In the genomic region with DNA sequence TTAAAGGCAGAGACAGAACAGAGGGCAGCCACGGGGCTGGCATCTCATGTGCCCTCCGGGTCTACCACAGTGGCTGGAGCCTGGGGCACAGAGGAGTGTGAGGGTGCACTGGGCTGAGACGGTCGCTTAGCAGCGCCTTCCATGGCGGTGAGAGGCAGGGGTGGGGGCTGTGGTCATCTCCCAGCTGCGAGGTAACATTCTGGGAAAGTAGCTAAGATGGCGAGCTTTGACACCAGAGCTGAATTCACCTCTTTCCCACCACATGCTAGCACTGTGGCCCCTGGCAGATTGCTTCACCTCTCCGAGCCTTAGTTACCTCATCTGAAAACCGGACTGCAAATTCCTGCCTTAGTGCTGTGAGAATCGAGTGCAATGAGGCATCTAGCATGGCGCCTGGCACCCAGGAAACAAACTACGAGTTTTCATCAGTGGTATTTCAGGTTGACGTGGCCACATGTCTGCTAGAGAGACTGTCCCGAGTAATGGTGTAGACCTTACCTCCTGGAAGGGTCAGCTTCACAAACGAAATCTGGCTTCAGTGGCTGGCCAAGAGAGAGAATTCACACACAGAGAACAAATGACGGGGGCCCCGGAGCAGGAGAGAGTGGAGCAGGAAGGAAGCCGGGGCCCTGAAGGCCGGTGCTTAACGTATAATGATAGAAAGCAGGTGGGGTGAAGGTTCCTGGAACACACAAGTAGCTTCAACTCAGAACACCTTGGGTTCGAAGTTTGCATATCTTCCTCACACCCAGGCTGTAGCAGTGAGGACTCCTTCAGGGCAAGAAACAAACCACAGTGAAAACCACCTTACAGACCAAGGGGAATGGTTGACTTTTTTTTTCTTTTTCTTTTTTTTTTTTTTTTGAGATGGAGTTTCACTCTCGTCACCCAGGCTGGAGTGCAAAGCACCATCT, we compare ENCODE assay signal across 11 cellular contexts. TPM values are rescaled to one million over a fixed set of nuclear protein-coding genes. Genes with fewer than 3 reads are reported as not detected.
DNase-seq lines count a peak whose midpoint lies in the region; ATAC-seq and TF ChIP-seq lines count a peak whose summit lies in the region.
"Had no signal": no experiment of that assay in that cellular context is flagged by ENCODE, and none has a peak within 500 bp of the region (broad histone marks: within the 10 kb centered on the region; RNA-seq: fewer than 3 reads in every experiment).

No MANE protein-coding gene starts in this region.

- peaks cover 6% of the 10 kb centered on the region for H3K36me3 Mint-ChIP-seq in CD4-positive, alpha-beta T cell (ENCODE audit: low read depth)
- H3K36me3 Mint-ChIP-seq in T-helper 17 cell (ENCODE audit: low read depth), result peaks cover 5% of the 10 kb centered on the region

- no peaks in the 10 kb centered on the region for H3K9me3 ChIP-seq in CD4-positive, alpha-beta T cell (ENCODE audit: control insufficient read depth, low read length)
- H3K9me3 ChIP-seq in T-helper 17 cell (ENCODE audit: control insufficient read depth, low read length, poor library complexity, severe bottlenecking), result no peaks in the 10 kb centered on the region
- no peaks in the 10 kb centered on the region for H3K9me3 ChIP-seq in hepatocyte (ENCODE audit: low read depth)
- no peaks in the 10 kb centered on the region for H3K9me3 ChIP-seq in suprapubic skin

- no peak for TF ChIP-seq CTCF in CD4-positive, alpha-beta T cell (IDR thresholded peaks at IDR 0.05)
- TF ChIP-seq CTCF in hepatocyte (IDR thresholded peaks at IDR 0.05; ENCODE audit: poor library complexity), result no peak
- TF ChIP-seq CTCF in suprapubic skin (IDR thresholded peaks at IDR 0.05), result no peak

- intact Hi-C loops in CD4-positive, alpha-beta T cell (cut with DNase I, micrococcal nuclease), result no loop called here

- H3K27me3 ChIP-seq in CD4-positive, alpha-beta T cell (ENCODE audit: control insufficient read depth, insufficient read depth, low read length), result no peaks in the 10 kb centered on the region
- H3K27me3 ChIP-seq in hepatocyte (no peaks in the 10 kb centered on the region), suprapubic skin (no peaks in the 10 kb centered on the region)

- WGBS in hepatocyte (ENCODE audit: low lambda C conversion rate, missing lambda C conversion rate), result 89% methylated on average over 22 of the region's 23 CpGs
- 67% methylated on average over 17 of the region's 23 CpGs for WGBS in suprapubic skin

- H3K4me3 ChIP-seq in hepatocyte, result no peak overlapping the region
- H3K4me3 ChIP-seq in suprapubic skin, result no peak overlapping the region

- peak overlapping the region; percentile 78 for H3K27ac ChIP-seq in CD4-positive, alpha-beta T cell (ENCODE audit: low read depth, low read length)
- H3K27ac ChIP-seq in hepatocyte (no peak overlapping the region), suprapubic skin (no peak overlapping the region)
- H3K27ac ChIP-seq: C4-2B had no signal

- peaks cover 89% of the 10 kb centered on the region for H3K4me1 Mint-ChIP-seq in CD4-positive, alpha-beta T cell (ENCODE audit: low read depth)
- H3K4me1 Mint-ChIP-seq in T-helper 17 cell, result peaks cover 65% of the 10 kb centered on the region

- no peaks in the 10 kb centered on the region for H3K79me2 ChIP-seq in hepatocyte

- CTCF ChIA-PET in CD4-positive, alpha-beta T cell (lab: Charles Lee), result interaction anchor here (0.9 to 1.2 kb wide), 3 partner anchors 27 to 284 kb away, joined by 3 to 4 read pairs (median 3); no protein-coding TSS in a partner anchor

- H3K27me3 Mint-ChIP-seq in CD4-positive, alpha-beta T cell, result no peaks in the 10 kb centered on the region
- no peaks in the 10 kb centered on the region for H3K27me3 Mint-ChIP-seq in T-helper 17 cell

- no peak overlapping the region for H2AFZ ChIP-seq in hepatocyte

- no peak for TF ChIP-seq EP300 in suprapubic skin (IDR thresholded peaks at IDR 0.05)

- ATAC-seq in CD4-positive, alpha-beta T cell (ENCODE audit: poor library complexity), result peak; percentile 30
- ATAC-seq in GM21515 (IDR thresholded peaks at IDR 0.05; ENCODE audit: unreplicated experiment) (peak; percentile 66), T-helper 17 cell (peak; percentile 63), esophagus mucosa (peak; percentile 29)

- POLR2A ChIA-PET in CD4-positive, alpha-beta T cell (lab: Charles Lee), result interaction anchor here (0.9 to 3.6 kb wide), 9 partner anchors 10 to 580 kb away, joined by 3 to 36 read pairs (median 4); a partner anchor contains a TSS

- H3K9me2 ChIP-seq in hepatocyte (replicated peaks; ENCODE audit: insufficient read depth), result no peaks in the 10 kb centered on the region

- peak in 9 of 10 experiments; percentile 22 to 53 (median 31) for DNase-seq in CD4-positive, alpha-beta T cell
- DNase-seq in T-helper 17 cell (peak in 1 of 3 donors; percentile 21), hepatocyte (ENCODE audit: low spot score) (no peak), suprapubic skin (ENCODE audit: low spot score in 2 of 2) (no peak), T1000 (lab: John Stamatoyannopoulos, UW) (no peak), G401 (ENCODE audit: low spot score) (no peak)
- DNase-seq: IMR-90 had no signal

- in situ Hi-C loops in G401 (cut with HindIII; ENCODE audit: low sequenced_read_pairs), result no loop called here

- peak overlapping the region; percentile 88 for H3K4me3 Mint-ChIP-seq in CD4-positive, alpha-beta T cell
- peak overlapping the region; percentile 96 for H3K4me3 Mint-ChIP-seq in T-helper 17 cell
- H3K4me3 Mint-ChIP-seq: nephron had no signal

- H3K36me3 ChIP-seq in hepatocyte (replicated peaks; ENCODE audit: insufficient read depth, low read depth), result no peaks in the 10 kb centered on the region
- peaks cover 5% of the 10 kb centered on the region for H3K36me3 ChIP-seq in suprapubic skin

- peak overlapping the region; percentile 95 for H3K27ac Mint-ChIP-seq in CD4-positive, alpha-beta T cell
- peak overlapping the region; percentile 98 for H3K27ac Mint-ChIP-seq in T-helper 17 cell
- H3K27ac Mint-ChIP-seq: nephron had no signal

- no peak overlapping the region for H3K4me2 ChIP-seq in hepatocyte

- H3K4me1 ChIP-seq in hepatocyte (ENCODE audit: insufficient read depth) (peaks cover 12% of the 10 kb centered on the region), suprapubic skin (peaks cover 11% of the 10 kb centered on the region)

- TF ChIP-seq POLR2A in suprapubic skin (IDR thresholded peaks at IDR 0.05), result no peak

- H3K9me3 Mint-ChIP-seq in CD4-positive, alpha-beta T cell, result no peaks in the 10 kb centered on the region
- H3K9me3 Mint-ChIP-seq: nephron had no signal

- H4K20me1 ChIP-seq in hepatocyte (ENCODE audit: insufficient read depth, poor library complexity, severe bottlenecking), result no peaks in the 10 kb centered on the region

RNA-seq across cellular contexts. Expression of a gene that starts 29.2 kb away (rescaled TPM):
- 10 to 100 TPM; 28.5 to 28.7 TPM for total RNA-seq in CD4-positive, alpha-beta T cell
- total RNA-seq in T-helper 17 cell (10 to 100 TPM; 29.7 to 42.4 TPM), esophagus mucosa (1.7 TPM), hepatocyte (23.7 and 27.9 TPM in 2 replicates), suprapubic skin (1 to 10 TPM; 5.8 to 9.2 (median 8.2) TPM)
- 18.1 and 21.2 TPM in 2 replicates for polyA plus RNA-seq in hepatocyte
- 224 and 259 TPM in 2 replicates for total RNA-seq in G401 (2014; rRNA removed; shearing (Covaris generic))

Comparison
In these comparisons a context has a peak if more than half of its experiments do, and no peak if none do; other contexts are left out.
1. DNase-seq: peak in CD4-positive, alpha-beta T cell (9 of 10); none in hepatocyte (single experiment), suprapubic skin (0 of 2), T1000 (single experiment) and G401 (single experiment).
2. Peak in every context shown above with its lines, with median percentiles within 50 percentile points of each other: ATAC-seq.